Comparison of ENCODE assay signal across 23 cellular contexts in the genomic region with DNA sequence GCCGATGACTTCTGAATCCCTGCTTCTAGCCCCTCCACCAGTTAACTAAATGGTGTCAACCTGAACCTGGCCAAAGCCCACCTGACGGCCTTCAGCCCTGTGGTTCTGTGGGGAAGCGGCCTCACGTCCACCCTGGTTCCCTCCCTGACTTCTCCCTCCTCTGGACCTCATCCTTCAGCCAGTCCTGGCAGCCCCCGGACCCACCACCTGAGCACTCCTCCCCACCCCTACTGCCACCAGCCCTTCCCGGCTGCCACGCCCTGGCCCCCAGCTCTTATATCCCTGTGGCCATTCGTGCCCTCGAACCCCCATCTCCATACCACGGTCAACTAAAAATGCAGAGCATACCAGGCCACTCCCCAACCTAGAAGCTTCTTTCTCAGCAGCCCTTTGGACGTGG. TPM values are rescaled to one million over a fixed set of nuclear protein-coding genes. Genes with fewer than 3 reads are reported as not detected.
"Had no signal": no experiment of that assay in that cellular context is flagged by ENCODE, and none has a peak within 500 bp of the region (broad histone marks: within the 10 kb centered on the region; RNA-seq: fewer than 3 reads in every experiment).

No MANE protein-coding gene starts in this region.

- FAIRE-seq: RCC 7860 had no signal

- H3K27me3 Mint-ChIP-seq: T-helper 17 cell had no signal

- H3K9me3 Mint-ChIP-seq: activated B cell treated with CpG ODN at 0.5 μM for 24 hours; activated CD4-positive, alpha-beta T cell treated with anti-CD3 and anti-CD28 coated beads, Interleukin-2, amount 10 ng/mL, durations not matched to agents 24 days and 14 days; activated naive CD8-positive, alpha-beta T cell treated with anti-CD3 and anti-CD28 coated beads for 36 hours; activated T-cell treated with anti-CD3 and anti-CD28 coated beads, Interleukin-2, amount 50 U/mL, for 4 hours; activated T-helper 2 cell treated with anti-CD3 and anti-CD28 coated beads, Interferon-gamma antibody, Interleukin-2, Interleukin-4, amounts not matched to agents 10 μg/mL and 5 μg/mL and 100 μg/mL, durations not matched to agents 14 hours and 24 hours and 36 hours had no signal

- ATAC-seq: activated CD8-positive, alpha-beta memory T cell treated with anti-CD3 and anti-CD28 coated beads, Interleukin-2, amount 10 ng/mL, durations not matched to agents 7 days and 5 days; activated T-cell treated with anti-CD3 and anti-CD28 coated beads, Interleukin-2, amount 50 U/mL, for 4 hours; T-helper 17 cell had no signal

- H3K4me3 Mint-ChIP-seq: activated B cell treated with CpG ODN at 0.5 μM for 24 hours; activated CD4-positive, alpha-beta T cell treated with anti-CD3 and anti-CD28 coated beads, Interleukin-2, amount 10 ng/mL, durations not matched to agents 24 days and 14 days; activated CD8-positive, alpha-beta memory T cell treated with anti-CD3 and anti-CD28 coated beads, Interleukin-2, amount 10 ng/mL, durations not matched to agents 7 days and 5 days; activated naive CD4-positive, alpha-beta T cell treated with anti-CD3 and anti-CD28 coated beads, Interleukin-2, amount 10 ng/mL, durations not matched to agents 7 days and 5 days; activated naive CD8-positive, alpha-beta T cell treated with anti-CD3 and anti-CD28 coated beads for 36 hours; activated T-cell treated with anti-CD3 and anti-CD28 coated beads, Interleukin-2, amount 50 U/mL, for 4 hours; T-helper 17 cell had no signal

- DNase-seq: activated B cell treated with CpG ODN at 0.5 μM for 24 hours; activated CD4-positive, alpha-beta T cell treated with anti-CD3 and anti-CD28 coated beads for 1 hour; activated CD4-positive, alpha-beta T cell treated with anti-CD3 and anti-CD28 coated beads, Interleukin-2, amount 10 ng/mL, durations not matched to agents 24 days and 14 days; activated CD4-positive, alpha-beta T cell treated with anti-CD3 and anti-CD28 coated beads, Interleukin-2, amount 50 U/mL, for 48 hours; activated CD8-positive, alpha-beta memory T cell treated with anti-CD3 and anti-CD28 coated beads, Interleukin-2, amount 10 ng/mL, durations not matched to agents 7 days and 5 days; activated gamma-delta T cell treated with Interleukin-2 at 50 U/mL for 16 hours; activated naive CD4-positive, alpha-beta T cell treated with anti-CD3 and anti-CD28 coated beads, Interleukin-2, amount 10 ng/mL, durations not matched to agents 7 days and 5 days; activated naive CD8-positive, alpha-beta T cell treated with anti-CD3 and anti-CD28 coated beads for 36 hours; activated T-cell treated with anti-CD3 and anti-CD28 coated beads, Interleukin-2, amount 50 U/mL, for 4 hours; cerebellar nuclear complex; KG1; NCI-H1092 treated with DMSO at 0.1 percent for 48 hours; NCI-H1417 treated with DMSO at 0.1 percent for 48 hours; NCI-H1694; NCI-H2029; NCI-H510A treated with DMSO at 0.1 percent for 48 hours; NCI-H69; SHP77 treated with DMSO at 0.1 percent for 48 hours; T-helper 17 cell; T-helper 9 cell had no signal

- H3K27ac Mint-ChIP-seq: activated B cell treated with CpG ODN at 0.5 μM for 24 hours; activated CD4-positive, alpha-beta T cell treated with anti-CD3 and anti-CD28 coated beads, Interleukin-2, amount 10 ng/mL, durations not matched to agents 24 days and 14 days; activated CD8-positive, alpha-beta memory T cell treated with anti-CD3 and anti-CD28 coated beads, Interleukin-2, amount 10 ng/mL, durations not matched to agents 7 days and 5 days; activated naive CD4-positive, alpha-beta T cell treated with anti-CD3 and anti-CD28 coated beads, Interleukin-2, amount 10 ng/mL, durations not matched to agents 7 days and 5 days; activated naive CD8-positive, alpha-beta T cell treated with anti-CD3 and anti-CD28 coated beads for 36 hours; activated T-helper 2 cell treated with anti-CD3 and anti-CD28 coated beads, Interferon-gamma antibody, Interleukin-2, Interleukin-4, amounts not matched to agents 10 μg/mL and 5 μg/mL and 100 μg/mL, durations not matched to agents 14 hours and 24 hours and 36 hours had no signal

RNA-seq across cellular contexts. Expression of gene CHRM4, which starts 14.3 kb away (rescaled TPM):
- total RNA-seq: MCF 10A had no signal
